In the genomic region with DNA sequence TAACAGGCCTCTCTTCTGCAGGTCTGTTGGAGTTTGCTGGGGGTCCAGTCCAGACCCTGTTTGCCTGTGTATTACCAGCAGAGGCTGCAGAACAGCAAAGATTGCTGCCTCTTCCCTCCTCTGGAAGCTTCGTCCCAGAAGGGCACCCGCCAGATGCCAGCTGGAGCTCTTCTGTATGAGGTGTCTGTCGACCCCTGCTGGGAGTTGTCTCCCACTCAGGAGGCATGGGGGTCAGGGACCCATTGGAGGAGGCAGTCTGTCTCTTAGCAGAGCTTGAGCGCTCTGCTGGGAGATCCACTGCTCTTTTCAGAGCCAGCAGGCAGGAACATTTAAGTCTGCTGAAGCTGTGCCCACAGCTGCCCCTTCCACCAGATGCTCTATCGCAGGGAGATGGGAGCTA, we compare ENCODE assay signal across 23 cellular contexts.
DNase-seq lines count a peak whose midpoint lies in the region; TF ChIP-seq lines count a peak whose summit lies in the region.
"Had no signal": no experiment of that assay in that cellular context is flagged by ENCODE, and none has a peak within 500 bp of the region (broad histone marks: within the 10 kb centered on the region; RNA-seq: fewer than 3 reads in every experiment).

No MANE protein-coding gene starts in this region.

- peaks cover 16% of the 10 kb centered on the region for H3K4me1 Mint-ChIP-seq in nephron progenitor cell
- H3K4me1 Mint-ChIP-seq: CD8-positive, alpha-beta memory T cell had no signal

- no peaks in the 10 kb centered on the region for H3K36me3 ChIP-seq in BE2C
- no peaks in the 10 kb centered on the region for H3K36me3 ChIP-seq in transverse colon
- H3K36me3 ChIP-seq: BLaER1 treated with 17β-estradiol and CSF1 and Interleukin-3, amounts not matched to agents 10 nM and 100 nM had no signal

- H3K4me3 Mint-ChIP-seq in nephron progenitor cell: no peak overlapping the region
- H3K4me3 Mint-ChIP-seq: CD4-positive, alpha-beta T cell; CD8-positive, alpha-beta memory T cell had no signal

- H3K36me3 Mint-ChIP-seq in nephron progenitor cell (ENCODE audit: low read depth): peaks cover 49% of the 10 kb centered on the region

- H3K27ac ChIP-seq in substantia nigra (ENCODE audit: low read depth, low read length, poor library complexity, severe bottlenecking): no peak overlapping the region
- no peak overlapping the region for H3K27ac ChIP-seq in transverse colon
- H3K27ac ChIP-seq: BLaER1 treated with 17β-estradiol and CSF1 and Interleukin-3, amounts not matched to agents 10 nM and 100 nM; C4-2B had no signal

- DNase-seq in BE2C (peak; percentile 20), NCI-H524 treated with DMSO at 0.1 percent for 48 hours (lab: John Stamatoyannopoulos, UW) (peak; percentile 2), epithelial cell of proximal tubule (ENCODE audit: low read depth) (no peak), nephron progenitor cell (no peak), substantia nigra (lab: John Stamatoyannopoulos, UW) (no peak), HuH-7.5 (ENCODE audit: low spot score) (no peak), activated T-cell treated with anti-CD3 and anti-CD28 coated beads for 4 hours (no peak), transverse colon (no peak)
- DNase-seq: 8988T; ACHN; CD4-positive, alpha-beta T cell; CD8-positive, alpha-beta memory T cell; COR-L47; DMS 273 treated with DMSO at 0.1 percent for 48 hours; DMS153; DMS53; DMS79; DND-41; EL; GDM1 had no signal

- intact Hi-C loops in transverse colon (cut with DNase I; ENCODE audit: low total_unique reads): no loop called here

- H3K4me3 ChIP-seq in BE2C (ENCODE audit: low read depth, low read length) (no peak overlapping the region), epithelial cell of proximal tubule (ENCODE audit: low read depth, low read length) (no peak overlapping the region), transverse colon (no peak overlapping the region)
- H3K4me3 ChIP-seq: BLaER1 treated with 17β-estradiol and CSF1 and Interleukin-3, amounts not matched to agents 10 nM and 100 nM; GM12878 had no signal

- no peak for TF ChIP-seq POLR2A in transverse colon (IDR thresholded peaks at IDR 0.05)

- H3K27me3 ChIP-seq in BE2C (no peaks in the 10 kb centered on the region), transverse colon (no peaks in the 10 kb centered on the region)
- H3K27me3 ChIP-seq: BLaER1 treated with 17β-estradiol and CSF1 and Interleukin-3, amounts not matched to agents 10 nM and 100 nM had no signal

- H3K4me1 ChIP-seq in BE2C (no peaks in the 10 kb centered on the region), transverse colon (no peaks in the 10 kb centered on the region)
- H3K4me1 ChIP-seq: BLaER1 treated with 17β-estradiol and CSF1 and Interleukin-3, amounts not matched to agents 10 nM and 100 nM had no signal

- peaks cover 60% of the 10 kb centered on the region for H3K9me3 Mint-ChIP-seq in nephron progenitor cell

- TF ChIP-seq CTCF in BE2C (IDR thresholded peaks at IDR 0.05; ENCODE audit: low read depth, low read length) (peak; percentile 15; the same call in 1 of the 2 replicates), epithelial cell of proximal tubule (conservative IDR thresholded peaks at IDR 0.05; ENCODE audit: low read depth, low read length) (peak; percentile 15), nephron progenitor cell (IDR thresholded peaks at IDR 0.05) (no peak), transverse colon (IDR thresholded peaks at IDR 0.05) (no peak)

- 83% methylated on average over 5 of the region's 5 CpGs; no CpG with 5 or more reads in 1 of the 2 donors for WGBS in transverse colon (ENCODE audit: low coverage in 1 of 2), 2 donors

- no peak for TF ChIP-seq EP300 in transverse colon (IDR thresholded peaks at IDR 0.05; ENCODE audit: low read depth)

- peaks cover 7% of the 10 kb centered on the region for H3K27me3 Mint-ChIP-seq in nephron progenitor cell (ENCODE audit: low read depth, poor library complexity)

- H3K9me3 ChIP-seq in BE2C (no peaks in the 10 kb centered on the region; the same call in 1 of the 2 replicates), transverse colon (no peaks in the 10 kb centered on the region)

- in situ Hi-C loops in transverse colon (cut with MboI; ENCODE audit: low pct_ligation_motif_present in 1 of 4, low pct_unique_long_range_greater_than_20kb in 1 of 4, low sequenced_read_pairs in 3 of 4): no loop called here

- peak overlapping the region; percentile 47 for H3K27ac Mint-ChIP-seq in nephron progenitor cell
- H3K27ac Mint-ChIP-seq: CD4-positive, alpha-beta T cell; CD8-positive, alpha-beta memory T cell had no signal

Comparison
In these comparisons a context has a peak if more than half of its experiments do, and no peak if none do; other contexts are left out.
1. DNase-seq: peak in BE2C (single experiment) and NCI-H524 treated with DMSO at 0.1 percent for 48 hours (single experiment); none in epithelial cell of proximal tubule (single experiment), nephron progenitor cell (single experiment), substantia nigra (0 of 49), HuH-7.5 (single experiment), activated T-cell treated with anti-CD3 and anti-CD28 coated beads for 4 hours (single experiment) and transverse colon (single experiment).
2. CTCF ChIP-seq: peak in BE2C (single experiment) and epithelial cell of proximal tubule (single experiment); none in nephron progenitor cell (single experiment) and transverse colon (0 of 5).